1 cellular context compared by ENCODE assay signal in the genomic region with DNA sequence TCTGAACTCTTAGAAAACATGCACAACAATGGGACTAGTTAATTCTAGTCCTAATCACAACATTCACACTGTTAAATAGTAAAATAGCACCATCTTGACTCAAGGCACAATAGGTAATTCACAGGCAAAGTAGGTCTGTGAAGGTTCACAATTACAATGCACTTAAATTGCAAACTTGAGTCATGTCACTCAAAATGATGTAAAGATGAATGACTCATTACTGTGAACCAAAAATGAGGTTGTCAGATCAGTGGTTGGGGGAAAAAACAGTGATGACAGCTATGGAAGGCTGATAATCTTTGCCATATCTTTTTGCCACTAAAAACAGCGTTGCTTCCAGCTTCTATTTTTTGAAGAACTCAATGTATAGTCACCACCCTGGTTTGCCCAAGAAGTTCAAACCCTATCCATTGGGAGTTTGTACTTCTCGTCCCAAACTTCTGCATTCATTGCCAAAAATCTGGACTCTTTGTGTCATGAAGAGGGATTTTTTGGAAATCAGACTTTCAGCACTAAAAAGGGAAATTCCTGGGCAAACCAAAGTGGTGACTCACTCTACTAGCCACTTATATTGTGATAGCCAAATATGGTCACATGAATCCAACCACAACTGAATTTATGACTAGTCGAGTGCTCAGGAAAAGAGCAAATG.
A peak's percentile ranks its signal among the peaks of the same experiment; 100 is the strongest.
TF ChIP-seq lines count a peak whose summit lies in the region.

No MANE protein-coding gene starts in this region.

TF ChIP-seq in IMR-90, 13 proteins besides CTCF, POLR2A, EP300 and RAD21 (continued from another document):
- TF ChIP-seq, protein P1, sequence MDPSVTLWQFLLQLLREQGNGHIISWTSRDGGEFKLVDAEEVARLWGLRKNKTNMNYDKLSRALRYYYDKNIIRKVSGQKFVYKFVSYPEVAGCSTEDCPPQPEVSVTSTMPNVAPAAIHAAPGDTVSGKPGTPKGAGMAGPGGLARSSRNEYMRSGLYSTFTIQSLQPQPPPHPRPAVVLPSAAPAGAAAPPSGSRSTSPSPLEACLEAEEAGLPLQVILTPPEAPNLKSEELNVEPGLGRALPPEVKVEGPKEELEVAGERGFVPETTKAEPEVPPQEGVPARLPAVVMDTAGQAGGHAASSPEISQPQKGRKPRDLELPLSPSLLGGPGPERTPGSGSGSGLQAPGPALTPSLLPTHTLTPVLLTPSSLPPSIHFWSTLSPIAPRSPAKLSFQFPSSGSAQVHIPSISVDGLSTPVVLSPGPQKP (IDR thresholded peaks at IDR 0.05; ENCODE audit: borderline replicate concordance, low read depth, low read length): peak; percentile 38; the same call in 1 of the 2 replicates
- TF ChIP-seq FOS (IDR thresholded peaks at IDR 0.05; ENCODE audit: low read depth, low read length) (peak; percentile 89; the same call in 1 of the 2 replicates), CEBPB (IDR thresholded peaks at IDR 0.05; ENCODE audit: low read depth, low read length) (no peak)
- TF ChIP-seq, protein P2, sequence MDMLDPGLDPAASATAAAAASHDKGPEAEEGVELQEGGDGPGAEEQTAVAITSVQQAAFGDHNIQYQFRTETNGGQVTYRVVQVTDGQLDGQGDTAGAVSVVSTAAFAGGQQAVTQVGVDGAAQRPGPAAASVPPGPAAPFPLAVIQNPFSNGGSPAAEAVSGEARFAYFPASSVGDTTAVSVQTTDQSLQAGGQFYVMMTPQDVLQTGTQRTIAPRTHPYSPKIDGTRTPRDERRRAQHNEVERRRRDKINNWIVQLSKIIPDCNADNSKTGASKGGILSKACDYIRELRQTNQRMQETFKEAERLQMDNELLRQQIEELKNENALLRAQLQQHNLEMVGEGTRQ (IDR thresholded peaks at IDR 0.05; ENCODE audit: low read depth, low read length): no peak
